ENCODE assay signal across 1 cellular context in the genomic region with DNA sequence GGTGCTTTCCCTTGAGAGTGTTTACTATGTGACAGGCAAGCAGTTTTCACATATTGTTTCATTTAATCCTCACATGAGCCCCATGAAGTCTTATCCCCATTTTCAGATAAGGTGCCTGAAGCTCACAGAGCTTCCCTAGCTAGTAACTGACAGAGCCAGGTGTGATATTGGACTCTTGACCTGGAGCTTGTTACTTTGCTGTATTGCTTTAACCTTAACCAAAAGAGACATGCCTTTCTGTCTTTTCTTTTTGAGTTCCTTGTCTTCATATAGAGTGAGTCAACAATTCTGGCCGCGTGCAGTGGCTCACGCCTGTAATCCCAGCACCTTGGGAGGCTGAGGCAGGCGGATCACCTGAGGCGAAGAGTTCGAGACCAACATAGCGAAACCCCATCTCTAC.
TF ChIP-seq lines count a peak whose summit lies in the region.

No MANE protein-coding gene starts in this region.

TF ChIP-seq in K562, 482 proteins besides CTCF, POLR2A, EP300 and RAD21:
- no peak for TF ChIP-seq KLF1 (tag; IDR thresholded peaks at IDR 0.05)
